Comparison of ENCODE assay signal across 2 cellular contexts in genomic region chr9:136273244-136273865, GRCh38.
TF ChIP-seq lines count a peak whose summit lies in the region.

No MANE protein-coding gene starts in this region.

TF ChIP-seq in HEK293, 187 proteins besides CTCF, POLR2A, EP300 and RAD21:
- TF ChIP-seq ZNF660 (tag by site-specific recombination; IDR thresholded peaks at IDR 0.05) (peak; percentile 31; the same call in 1 of the 2 replicates), BCL6B (tag by site-specific recombination; IDR thresholded peaks at IDR 0.05) (no peak), ZNF518A (tag by site-specific recombination; conservative IDR thresholded peaks at IDR 0.05; ENCODE audit: low read depth) (no peak), ZBTB21 (tag by site-specific recombination; IDR thresholded peaks at IDR 0.05) (peak; percentile 47; the same call in 1 of the 2 replicates), ZNF335 (tag by site-specific recombination; conservative IDR thresholded peaks at IDR 0.05) (0 out of 2 replicates have a peak, but pooled peaks have one; percentile 15), ZNF629 (tag by site-specific recombination; IDR thresholded peaks at IDR 0.05) (0 out of 2 replicates have a peak, but pooled peaks have one; percentile 50)
- TF ChIP-seq, protein P1, sequence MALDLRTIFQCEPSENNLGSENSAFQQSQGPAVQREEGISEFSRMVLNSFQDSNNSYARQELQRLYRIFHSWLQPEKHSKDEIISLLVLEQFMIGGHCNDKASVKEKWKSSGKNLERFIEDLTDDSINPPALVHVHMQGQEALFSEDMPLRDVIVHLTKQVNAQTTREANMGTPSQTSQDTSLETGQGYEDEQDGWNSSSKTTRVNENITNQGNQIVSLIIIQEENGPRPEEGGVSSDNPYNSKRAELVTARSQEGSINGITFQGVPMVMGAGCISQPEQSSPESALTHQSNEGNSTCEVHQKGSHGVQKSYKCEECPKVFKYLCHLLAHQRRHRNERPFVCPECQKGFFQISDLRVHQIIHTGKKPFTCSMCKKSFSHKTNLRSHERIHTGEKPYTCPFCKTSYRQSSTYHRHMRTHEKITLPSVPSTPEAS (tag by site-specific recombination; IDR thresholded peaks at IDR 0.05), result 0 out of 2 replicates have a peak, but pooled peaks have one; percentile 9

TF ChIP-seq in K562, 482 proteins besides CTCF, POLR2A, EP300 and RAD21:
- TF ChIP-seq CEBPG (CRISPR knock-in tag; IDR thresholded peaks at IDR 0.05) (peak; percentile 86), CEBPG (tag; conservative IDR thresholded peaks at IDR 0.05 in 1 of 2, IDR thresholded peaks at IDR 0.05 in 1 of 2) (peak; percentile 74 to 96), ZBTB11 (CRISPR knock-in tag; IDR thresholded peaks at IDR 0.05) (no peak), PML (IDR thresholded peaks at IDR 0.05; ENCODE audit: low read length) (no peak), ZNF224 (CRISPR knock-in tag; IDR thresholded peaks at IDR 0.05) (no peak), ATF3 (IDR thresholded peaks at IDR 0.05) (peak; percentile 91), ATF3 (CRISPR knock-in tag; conservative IDR thresholded peaks at IDR 0.05) (no peak), RUNX1 (IDR thresholded peaks at IDR 0.05; ENCODE audit: low read depth) (no peak), ZNF174 (CRISPR knock-in tag; IDR thresholded peaks at IDR 0.05) (no peak), CEBPB (tag; IDR thresholded peaks at IDR 0.05) (peak; percentile 75), MAFK (IDR thresholded peaks at IDR 0.05; ENCODE audit: low read length) (no peak), ZNF124 (CRISPR knock-in tag; IDR thresholded peaks at IDR 0.05) (no peak), KDM4B (IDR thresholded peaks at IDR 0.05; ENCODE audit: borderline replicate concordance in 2 of 2, low read depth in 1 of 2) (no peak)
